8 cellular contexts compared by ENCODE assay signal in the genomic region with DNA sequence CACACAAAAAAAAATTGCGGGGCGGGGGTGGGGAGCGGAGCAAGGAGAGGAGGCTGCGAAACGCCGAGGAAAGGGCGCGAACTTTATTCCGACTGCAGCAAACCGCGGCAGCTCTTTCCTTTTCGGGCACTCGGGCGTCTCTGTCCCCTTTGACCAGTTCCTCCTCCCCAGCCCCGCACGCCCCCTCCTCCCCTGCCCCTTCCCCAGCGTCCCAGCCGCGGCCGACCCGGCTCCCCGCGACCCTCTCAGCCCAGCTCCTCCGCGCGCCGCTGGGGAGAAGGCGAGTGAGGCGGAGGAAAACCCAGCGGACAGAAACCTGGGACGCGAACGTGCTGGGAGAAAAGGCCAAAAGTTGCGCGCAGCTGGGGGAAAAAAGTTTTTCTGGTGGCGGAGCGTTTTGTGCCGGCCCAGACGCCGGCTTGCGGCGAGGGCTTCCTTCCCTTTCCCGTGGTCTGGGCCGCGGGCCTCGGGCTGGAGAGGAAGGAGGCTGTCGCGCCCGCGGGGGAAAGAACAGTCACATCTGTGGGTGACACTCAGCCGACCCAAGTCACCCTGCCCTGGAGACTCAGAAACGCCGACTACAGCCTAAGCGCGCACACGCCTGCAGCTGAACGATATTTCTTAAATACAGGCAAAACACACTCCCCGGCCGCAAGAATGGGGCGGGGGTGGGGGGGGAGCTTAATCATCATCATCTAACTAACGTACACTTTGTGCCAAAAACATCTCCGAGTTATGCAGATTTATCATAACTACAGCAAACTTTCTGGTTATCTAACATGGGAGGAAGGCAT. TPM values are rescaled to one million over a fixed set of nuclear protein-coding genes. Genes with fewer than 3 reads are reported as not detected.
DNase-seq lines count a peak whose midpoint lies in the region; TF ChIP-seq lines count a peak whose summit lies in the region.

No MANE protein-coding gene starts in this region.

- no peak for TF ChIP-seq CTCF in ascending aorta (IDR thresholded peaks at IDR 0.05)

- no peaks in the 10 kb centered on the region for H3K36me3 ChIP-seq in ascending aorta

- TF ChIP-seq EP300 in Ishikawa (IDR thresholded peaks at IDR 0.05; ENCODE audit: borderline replicate concordance): no peak

- peak overlapping the region; percentile 84 to 90 for H3K27ac ChIP-seq in ascending aorta

- H3K4me1 ChIP-seq in ascending aorta: no peaks in the 10 kb centered on the region

- no peaks in the 10 kb centered on the region for H3K27me3 ChIP-seq in ascending aorta

- intact Hi-C loops in ascending aorta (cut with DNase I): loop anchor here (2.0 to 5.0 kb wide), 5 partner anchors 116 to 674 kb away; no protein-coding TSS in a partner anchor

- in situ Hi-C loops in Caki2 (cut with HindIII; ENCODE audit: low pct_unique_long_range_greater_than_20kb, low sequenced_read_pairs): no loop called here

- no peak for TF ChIP-seq RAD21 in Ishikawa (IDR thresholded peaks at IDR 0.05; ENCODE audit: low read depth)

- H3K4me3 ChIP-seq in ascending aorta (peak overlapping the region; percentile 76 to 92), iPS-11a (ENCODE audit: low read depth, low read length) (peak overlapping the region; percentile 71)

- DNase-seq in Caki2 (ENCODE audit: low read depth): peak; percentile 44
- DNase-seq in ascending aorta (ENCODE audit: low spot score in 2 of 2): peak in 1 of 2 donors; percentile 83
- DNase-seq in retina: peak; percentile 68
- DNase-seq in NCI-H446 treated with DMSO at 0.1 percent for 48 hours (lab: John Stamatoyannopoulos, UW): no peak
- DNase-seq in occipital lobe (lab: John Stamatoyannopoulos, UW): no peak
- DNase-seq in COR-L47 (lab: John Stamatoyannopoulos, UW): no peak

- no peaks in the 10 kb centered on the region for H3K9me3 ChIP-seq in ascending aorta

TF ChIP-seq in Ishikawa, 13 proteins besides CTCF, POLR2A, EP300 and RAD21:
- TF ChIP-seq ZBTB7A (IDR thresholded peaks at IDR 0.05; ENCODE audit: low read depth): peak; percentile 80
- no peak for TF ChIP-seq NFIC (IDR thresholded peaks at IDR 0.05)
- no peak for TF ChIP-seq USF1 (IDR thresholded peaks at IDR 0.05)
- no peak; the same call in 1 of the 2 replicates for TF ChIP-seq EGR1 (IDR thresholded peaks at IDR 0.05)
- TF ChIP-seq CREB1 (IDR thresholded peaks at IDR 0.05; ENCODE audit: low read depth): no peak

RNA-seq across cellular contexts. Expression of gene BNC2, which starts 1.1 kb away (rescaled TPM):
- 0.12 and 1.3 TPM in 2 replicates for total RNA-seq in Caki2 (2014; rRNA removed; shearing (Covaris generic); ENCODE audit: low replicate concordance)
- total RNA-seq in ascending aorta (25.5 TPM), occipital lobe (1.6 TPM)

Comparison
In these comparisons a context has a peak if more than half of its experiments do, and no peak if none do; other contexts are left out.
1. DNase-seq: peak in Caki2 (single experiment) and retina (single experiment); none in NCI-H446 treated with DMSO at 0.1 percent for 48 hours (single experiment), occipital lobe (single experiment) and COR-L47 (single experiment).
2. RNA of gene BNC2, which starts 1.1 kb away (total RNA-seq): 25.5 TPM in ascending aorta (single experiment); 1.6 TPM in occipital lobe (single experiment) and 0.12 to 1.3 TPM in Caki2; every median in the first group is over 10 times any median in the second.